In the genomic region with DNA sequence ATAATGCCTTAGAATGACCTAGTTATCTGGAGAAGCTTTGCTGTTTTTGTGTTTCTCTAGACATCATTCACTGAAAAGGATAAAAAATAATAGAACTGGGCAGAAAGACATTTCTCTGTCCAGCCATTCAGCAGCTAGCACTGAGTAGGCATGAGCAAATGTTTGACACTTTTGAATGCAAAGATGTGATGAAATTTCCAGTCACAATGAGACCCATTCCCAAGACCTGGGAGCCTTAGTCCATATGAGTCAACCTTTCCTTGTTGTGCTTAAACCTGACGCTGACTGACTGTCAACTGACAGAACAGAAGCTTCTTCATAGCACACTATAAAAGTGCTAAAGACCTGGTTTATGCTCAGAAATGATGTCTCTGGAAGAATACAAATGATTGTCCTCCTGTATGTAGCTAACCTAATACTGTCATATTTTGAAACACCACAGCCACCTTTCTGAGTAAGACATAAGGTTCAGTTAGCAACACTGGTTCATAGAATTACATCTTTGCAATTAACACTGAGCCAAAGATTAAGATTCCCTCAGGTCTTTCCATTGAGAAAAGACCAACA, we compare ENCODE assay signal across 1 cellular context.
TF ChIP-seq lines count a peak whose summit lies in the region.

No MANE protein-coding gene starts in this region.

TF ChIP-seq in HepG2, 621 proteins besides CTCF, POLR2A, EP300 and RAD21 (continued from another document and continues in another):
- TF ChIP-seq SOX6 (IDR thresholded peaks at IDR 0.05) (no peak), SOX6 (CRISPR knock-in tag; IDR thresholded peaks at IDR 0.05) (no peak), GZF1 (CRISPR knock-in tag; IDR thresholded peaks at IDR 0.05) (no peak), PTBP1 (IDR thresholded peaks at IDR 0.05; ENCODE audit: low read depth, low read length, poor library complexity, severe bottlenecking) (no peak), SNAPC2 (CRISPR knock-in tag; IDR thresholded peaks at IDR 0.05) (no peak), SSRP1 (CRISPR knock-in tag; IDR thresholded peaks at IDR 0.05) (0 out of 2 replicates have a peak, but pooled peaks have one; percentile 36), FOXA3 (CRISPR knock-in tag; IDR thresholded peaks at IDR 0.05) (peak; percentile 61), ZNF124 (CRISPR knock-in tag; IDR thresholded peaks at IDR 0.05) (no peak), ZNF569 (CRISPR knock-in tag; IDR thresholded peaks at IDR 0.05; ENCODE audit: borderline replicate concordance) (no peak), TIGD3 (CRISPR knock-in tag; IDR thresholded peaks at IDR 0.05; ENCODE audit: borderline replicate concordance) (no peak), THAP11 (CRISPR knock-in tag; IDR thresholded peaks at IDR 0.05) (peak; percentile 49), MIER3 (CRISPR knock-in tag; IDR thresholded peaks at IDR 0.05; ENCODE audit: borderline replicate concordance) (peak; percentile 61; the same call in 1 of the 2 replicates), CEBPG (CRISPR knock-in tag; IDR thresholded peaks at IDR 0.05) (peak; percentile 68), GMEB2 (CRISPR knock-in tag; IDR thresholded peaks at IDR 0.05; ENCODE audit: low read depth) (no peak), SOX13 (IDR thresholded peaks at IDR 0.05) (no peak), SOX13 (CRISPR knock-in tag; conservative IDR thresholded peaks at IDR 0.05 in 1 of 2, IDR thresholded peaks at IDR 0.05 in 1 of 2) (peak in 1 of 2 experiments; percentile 38; a peak in 1 of 4 replicates), ZSCAN29 (CRISPR knock-in tag; conservative IDR thresholded peaks at IDR 0.05) (no peak), FLYWCH1 (CRISPR knock-in tag; IDR thresholded peaks at IDR 0.05) (no peak), MYC (CRISPR knock-in tag; IDR thresholded peaks at IDR 0.05; ENCODE audit: borderline replicate concordance) (no peak), ZNF746 (CRISPR knock-in tag; IDR thresholded peaks at IDR 0.05) (no peak), ERF (CRISPR knock-in tag; IDR thresholded peaks at IDR 0.05) (no peak), KLF16 (CRISPR knock-in tag; IDR thresholded peaks at IDR 0.05) (0 out of 4 replicates have a peak, but pooled peaks of 1 of the 2 experiments have one; percentile 35), ZNF263 (CRISPR knock-in tag; IDR thresholded peaks at IDR 0.05) (no peak), FOXC1 (CRISPR knock-in tag; IDR thresholded peaks at IDR 0.05; ENCODE audit: borderline replicate concordance) (no peak), PRMT3 (CRISPR knock-in tag; IDR thresholded peaks at IDR 0.05; ENCODE audit: borderline replicate concordance, low read depth) (no peak), GATAD2A (CRISPR knock-in tag; IDR thresholded peaks at IDR 0.05) (peak; percentile 69), ZC3H13 (CRISPR knock-in tag; IDR thresholded peaks at IDR 0.05) (no peak)
- TF ChIP-seq, protein P1, sequence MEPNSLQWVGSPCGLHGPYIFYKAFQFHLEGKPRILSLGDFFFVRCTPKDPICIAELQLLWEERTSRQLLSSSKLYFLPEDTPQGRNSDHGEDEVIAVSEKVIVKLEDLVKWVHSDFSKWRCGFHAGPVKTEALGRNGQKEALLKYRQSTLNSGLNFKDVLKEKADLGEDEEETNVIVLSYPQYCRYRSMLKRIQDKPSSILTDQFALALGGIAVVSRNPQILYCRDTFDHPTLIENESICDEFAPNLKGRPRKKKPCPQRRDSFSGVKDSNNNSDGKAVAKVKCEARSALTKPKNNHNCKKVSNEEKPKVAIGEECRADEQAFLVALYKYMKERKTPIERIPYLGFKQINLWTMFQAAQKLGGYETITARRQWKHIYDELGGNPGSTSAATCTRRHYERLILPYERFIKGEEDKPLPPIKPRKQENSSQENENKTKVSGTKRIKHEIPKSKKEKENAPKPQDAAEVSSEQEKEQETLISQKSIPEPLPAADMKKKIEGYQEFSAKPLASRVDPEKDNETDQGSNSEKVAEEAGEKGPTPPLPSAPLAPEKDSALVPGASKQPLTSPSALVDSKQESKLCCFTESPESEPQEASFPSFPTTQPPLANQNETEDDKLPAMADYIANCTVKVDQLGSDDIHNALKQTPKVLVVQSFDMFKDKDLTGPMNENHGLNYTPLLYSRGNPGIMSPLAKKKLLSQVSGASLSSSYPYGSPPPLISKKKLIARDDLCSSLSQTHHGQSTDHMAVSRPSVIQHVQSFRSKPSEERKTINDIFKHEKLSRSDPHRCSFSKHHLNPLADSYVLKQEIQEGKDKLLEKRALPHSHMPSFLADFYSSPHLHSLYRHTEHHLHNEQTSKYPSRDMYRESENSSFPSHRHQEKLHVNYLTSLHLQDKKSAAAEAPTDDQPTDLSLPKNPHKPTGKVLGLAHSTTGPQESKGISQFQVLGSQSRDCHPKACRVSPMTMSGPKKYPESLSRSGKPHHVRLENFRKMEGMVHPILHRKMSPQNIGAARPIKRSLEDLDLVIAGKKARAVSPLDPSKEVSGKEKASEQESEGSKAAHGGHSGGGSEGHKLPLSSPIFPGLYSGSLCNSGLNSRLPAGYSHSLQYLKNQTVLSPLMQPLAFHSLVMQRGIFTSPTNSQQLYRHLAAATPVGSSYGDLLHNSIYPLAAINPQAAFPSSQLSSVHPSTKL (CRISPR knock-in tag; IDR thresholded peaks at IDR 0.05) = peak; percentile 77
- TF ChIP-seq, protein P2, sequence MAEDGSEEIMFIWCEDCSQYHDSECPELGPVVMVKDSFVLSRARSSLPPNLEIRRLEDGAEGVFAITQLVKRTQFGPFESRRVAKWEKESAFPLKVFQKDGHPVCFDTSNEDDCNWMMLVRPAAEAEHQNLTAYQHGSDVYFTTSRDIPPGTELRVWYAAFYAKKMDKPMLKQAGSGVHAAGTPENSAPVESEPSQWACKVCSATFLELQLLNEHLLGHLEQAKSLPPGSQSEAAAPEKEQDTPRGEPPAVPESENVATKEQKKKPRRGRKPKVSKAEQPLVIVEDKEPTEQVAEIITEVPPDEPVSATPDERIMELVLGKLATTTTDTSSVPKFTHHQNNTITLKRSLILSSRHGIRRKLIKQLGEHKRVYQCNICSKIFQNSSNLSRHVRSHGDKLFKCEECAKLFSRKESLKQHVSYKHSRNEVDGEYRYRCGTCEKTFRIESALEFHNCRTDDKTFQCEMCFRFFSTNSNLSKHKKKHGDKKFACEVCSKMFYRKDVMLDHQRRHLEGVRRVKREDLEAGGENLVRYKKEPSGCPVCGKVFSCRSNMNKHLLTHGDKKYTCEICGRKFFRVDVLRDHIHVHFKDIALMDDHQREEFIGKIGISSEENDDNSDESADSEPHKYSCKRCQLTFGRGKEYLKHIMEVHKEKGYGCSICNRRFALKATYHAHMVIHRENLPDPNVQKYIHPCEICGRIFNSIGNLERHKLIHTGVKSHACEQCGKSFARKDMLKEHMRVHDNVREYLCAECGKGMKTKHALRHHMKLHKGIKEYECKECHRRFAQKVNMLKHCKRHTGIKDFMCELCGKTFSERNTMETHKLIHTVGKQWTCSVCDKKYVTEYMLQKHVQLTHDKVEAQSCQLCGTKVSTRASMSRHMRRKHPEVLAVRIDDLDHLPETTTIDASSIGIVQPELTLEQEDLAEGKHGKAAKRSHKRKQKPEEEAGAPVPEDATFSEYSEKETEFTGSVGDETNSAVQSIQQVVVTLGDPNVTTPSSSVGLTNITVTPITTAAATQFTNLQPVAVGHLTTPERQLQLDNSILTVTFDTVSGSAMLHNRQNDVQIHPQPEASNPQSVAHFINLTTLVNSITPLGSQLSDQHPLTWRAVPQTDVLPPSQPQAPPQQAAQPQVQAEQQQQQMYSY (CRISPR knock-in tag; IDR thresholded peaks at IDR 0.05) = no peak
- TF ChIP-seq, protein P3, sequence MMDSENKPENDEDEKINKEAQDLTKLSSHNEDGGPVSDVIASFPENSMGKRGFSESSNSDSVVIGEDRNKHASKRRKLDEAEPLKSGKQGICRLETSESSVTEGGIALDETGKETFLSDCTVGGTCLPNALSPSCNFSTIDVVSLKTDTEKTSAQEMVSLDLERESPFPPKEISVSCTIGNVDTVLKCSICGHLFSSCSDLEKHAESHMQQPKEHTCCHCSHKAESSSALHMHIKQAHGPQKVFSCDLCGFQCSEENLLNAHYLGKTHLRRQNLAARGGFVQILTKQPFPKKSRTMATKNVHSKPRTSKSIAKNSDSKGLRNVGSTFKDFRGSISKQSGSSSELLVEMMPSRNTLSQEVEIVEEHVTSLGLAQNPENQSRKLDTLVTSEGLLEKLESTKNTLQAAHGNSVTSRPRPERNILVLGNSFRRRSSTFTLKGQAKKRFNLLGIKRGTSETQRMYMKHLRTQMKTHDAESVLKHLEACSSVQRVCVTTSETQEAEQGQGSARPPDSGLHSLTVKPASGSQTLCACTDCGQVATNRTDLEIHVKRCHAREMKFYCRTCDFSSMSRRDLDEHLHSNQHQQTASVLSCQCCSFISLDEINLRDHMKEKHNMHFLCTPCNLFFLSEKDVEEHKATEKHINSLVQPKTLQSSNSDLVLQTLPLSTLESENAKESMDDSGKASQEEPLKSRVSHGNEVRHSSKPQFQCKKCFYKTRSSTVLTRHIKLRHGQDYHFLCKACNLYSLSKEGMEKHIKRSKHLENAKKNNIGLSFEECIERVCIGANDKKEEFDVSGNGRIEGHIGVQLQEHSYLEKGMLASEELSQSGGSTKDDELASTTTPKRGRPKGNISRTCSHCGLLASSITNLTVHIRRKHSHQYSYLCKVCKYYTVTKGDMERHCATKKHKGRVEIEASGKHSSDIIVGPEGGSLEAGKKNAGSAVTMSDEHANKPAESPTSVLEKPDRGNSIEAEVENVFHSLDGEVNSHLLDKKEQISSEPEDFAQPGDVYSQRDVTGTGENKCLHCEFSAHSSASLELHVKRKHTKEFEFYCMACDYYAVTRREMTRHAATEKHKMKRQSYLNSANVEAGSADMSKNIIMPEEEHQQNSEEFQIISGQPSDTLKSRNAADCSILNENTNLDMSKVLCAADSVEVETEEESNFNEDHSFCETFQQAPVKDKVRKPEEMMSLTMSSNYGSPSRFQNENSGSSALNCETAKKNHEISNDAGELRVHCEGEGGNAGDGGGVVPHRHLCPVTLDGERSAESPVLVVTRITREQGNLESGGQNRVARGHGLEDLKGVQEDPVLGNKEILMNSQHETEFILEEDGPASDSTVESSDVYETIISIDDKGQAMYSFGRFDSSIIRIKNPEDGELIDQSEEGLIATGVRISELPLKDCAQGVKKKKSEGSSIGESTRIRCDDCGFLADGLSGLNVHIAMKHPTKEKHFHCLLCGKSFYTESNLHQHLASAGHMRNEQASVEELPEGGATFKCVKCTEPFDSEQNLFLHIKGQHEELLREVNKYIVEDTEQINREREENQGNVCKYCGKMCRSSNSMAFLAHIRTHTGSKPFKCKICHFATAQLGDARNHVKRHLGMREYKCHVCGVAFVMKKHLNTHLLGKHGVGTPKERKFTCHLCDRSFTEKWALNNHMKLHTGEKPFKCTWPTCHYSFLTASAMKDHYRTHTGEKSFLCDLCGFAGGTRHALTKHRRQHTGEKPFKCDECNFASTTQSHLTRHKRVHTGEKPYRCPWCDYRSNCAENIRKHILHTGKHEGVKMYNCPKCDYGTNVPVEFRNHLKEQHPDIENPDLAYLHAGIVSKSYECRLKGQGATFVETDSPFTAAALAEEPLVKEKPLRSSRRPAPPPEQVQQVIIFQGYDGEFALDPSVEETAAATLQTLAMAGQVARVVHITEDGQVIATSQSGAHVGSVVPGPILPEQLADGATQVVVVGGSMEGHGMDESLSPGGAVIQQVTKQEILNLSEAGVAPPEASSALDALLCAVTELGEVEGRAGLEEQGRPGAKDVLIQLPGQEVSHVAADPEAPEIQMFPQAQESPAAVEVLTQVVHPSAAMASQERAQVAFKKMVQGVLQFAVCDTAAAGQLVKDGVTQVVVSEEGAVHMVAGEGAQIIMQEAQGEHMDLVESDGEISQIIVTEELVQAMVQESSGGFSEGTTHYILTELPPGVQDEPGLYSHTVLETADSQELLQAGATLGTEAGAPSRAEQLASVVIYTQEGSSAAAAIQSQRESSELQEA (CRISPR knock-in tag; IDR thresholded peaks at IDR 0.05; ENCODE audit: not compliant biosample characterization) = no peak
- TF ChIP-seq, protein P4, sequence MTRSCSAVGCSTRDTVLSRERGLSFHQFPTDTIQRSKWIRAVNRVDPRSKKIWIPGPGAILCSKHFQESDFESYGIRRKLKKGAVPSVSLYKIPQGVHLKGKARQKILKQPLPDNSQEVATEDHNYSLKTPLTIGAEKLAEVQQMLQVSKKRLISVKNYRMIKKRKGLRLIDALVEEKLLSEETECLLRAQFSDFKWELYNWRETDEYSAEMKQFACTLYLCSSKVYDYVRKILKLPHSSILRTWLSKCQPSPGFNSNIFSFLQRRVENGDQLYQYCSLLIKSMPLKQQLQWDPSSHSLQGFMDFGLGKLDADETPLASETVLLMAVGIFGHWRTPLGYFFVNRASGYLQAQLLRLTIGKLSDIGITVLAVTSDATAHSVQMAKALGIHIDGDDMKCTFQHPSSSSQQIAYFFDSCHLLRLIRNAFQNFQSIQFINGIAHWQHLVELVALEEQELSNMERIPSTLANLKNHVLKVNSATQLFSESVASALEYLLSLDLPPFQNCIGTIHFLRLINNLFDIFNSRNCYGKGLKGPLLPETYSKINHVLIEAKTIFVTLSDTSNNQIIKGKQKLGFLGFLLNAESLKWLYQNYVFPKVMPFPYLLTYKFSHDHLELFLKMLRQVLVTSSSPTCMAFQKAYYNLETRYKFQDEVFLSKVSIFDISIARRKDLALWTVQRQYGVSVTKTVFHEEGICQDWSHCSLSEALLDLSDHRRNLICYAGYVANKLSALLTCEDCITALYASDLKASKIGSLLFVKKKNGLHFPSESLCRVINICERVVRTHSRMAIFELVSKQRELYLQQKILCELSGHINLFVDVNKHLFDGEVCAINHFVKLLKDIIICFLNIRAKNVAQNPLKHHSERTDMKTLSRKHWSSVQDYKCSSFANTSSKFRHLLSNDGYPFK (CRISPR knock-in tag; IDR thresholded peaks at IDR 0.05; ENCODE audit: borderline replicate concordance) = no peak
